10 cellular contexts compared by ENCODE assay signal in the genomic region with DNA sequence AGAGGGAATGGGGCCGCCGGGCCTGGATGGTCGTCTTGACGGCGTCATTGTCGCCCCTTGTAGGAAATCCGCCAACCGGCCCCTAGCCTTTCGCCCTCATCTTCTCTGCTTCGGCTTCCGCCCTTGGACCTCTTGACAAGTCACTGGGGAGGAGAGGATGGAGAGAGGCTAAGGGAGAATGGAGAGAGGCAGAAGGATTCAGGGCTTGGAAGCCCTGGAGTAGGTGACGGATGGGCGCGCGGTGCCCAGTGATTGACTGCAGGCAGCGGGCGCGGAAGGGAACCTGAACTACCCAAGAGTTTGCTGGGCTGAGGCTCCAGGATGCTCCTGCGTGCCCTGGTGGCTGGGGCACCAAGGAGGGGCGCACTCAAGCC. TPM values are rescaled to one million over a fixed set of nuclear protein-coding genes. Genes with fewer than 3 reads are reported as not detected.
DNase-seq lines count a peak whose midpoint lies in the region; ATAC-seq and TF ChIP-seq lines count a peak whose summit lies in the region.
"Had no signal": no experiment of that assay in that cellular context is flagged by ENCODE, and none has a peak within 500 bp of the region (broad histone marks: within the 10 kb centered on the region; RNA-seq: fewer than 3 reads in every experiment).

No MANE protein-coding gene starts in this region.

- DNase-seq in activated CD8-positive, alpha-beta memory T cell treated with anti-CD3 and anti-CD28 coated beads, Interleukin-2, amount 10 ng/mL, durations not matched to agents 7 days and 5 days: no peak
- no peak for DNase-seq in activated CD8-positive, alpha-beta memory T cell treated with anti-CD3 and anti-CD28 coated beads, Interleukin-2, amount 50 U/mL, for 48 hours
- DNase-seq in ascending aorta (ENCODE audit: low spot score in 2 of 2): no peak
- peak; percentile 15 for DNase-seq in iPS-NIHi7 (ENCODE audit: extremely low spot score)
- DNase-seq in tibial nerve (ENCODE audit: low spot score in 2 of 2): no peak
- DNase-seq in activated effector memory CD4-positive, alpha-beta T cell treated with Interleukin-2 at 50 U/mL for 16 hours: no peak
- DNase-seq in DMS114 treated with DMSO at 0.1 percent for 48 hours (lab: John Stamatoyannopoulos, UW; ENCODE audit: unreplicated experiment): no peak
- no peak for DNase-seq in NCI-H128 (lab: John Stamatoyannopoulos, UW; ENCODE audit: unreplicated experiment)
- DNase-seq: CD8-positive, alpha-beta memory T cell; effector memory CD8-positive, alpha-beta T cell had no signal

- intact Hi-C loops in ascending aorta (cut with DNase I): no loop called here

- CTCF ChIA-PET in activated CD8-positive, alpha-beta memory T cell treated with anti-CD3 and anti-CD28 coated beads, Interleukin-2, amount 10 ng/mL, durations not matched to agents 7 days and 5 days (lab: Charles Lee): no interaction called here

- H3K27me3 ChIP-seq in ascending aorta (no peaks in the 10 kb centered on the region), tibial nerve (peaks cover 2 to 16% of the 10 kb centered on the region in 2 donors)

- peaks cover 16% of the 10 kb centered on the region for H3K4me1 Mint-ChIP-seq in activated CD8-positive, alpha-beta memory T cell treated with anti-CD3 and anti-CD28 coated beads, Interleukin-2, amount 10 ng/mL, durations not matched to agents 7 days and 5 days

- H3K27ac ChIP-seq in ascending aorta (no peak overlapping the region), tibial nerve (no peak overlapping the region)

- H3K9me3 Mint-ChIP-seq in activated CD8-positive, alpha-beta memory T cell treated with anti-CD3 and anti-CD28 coated beads, Interleukin-2, amount 10 ng/mL, durations not matched to agents 7 days and 5 days (ENCODE audit: low read depth): peaks cover 6% of the 10 kb centered on the region

- ATAC-seq in activated CD8-positive, alpha-beta memory T cell treated with anti-CD3 and anti-CD28 coated beads, Interleukin-2, amount 10 ng/mL, durations not matched to agents 7 days and 5 days: peak; percentile 47
- ATAC-seq: effector memory CD8-positive, alpha-beta T cell had no signal

- no peak for TF ChIP-seq POLR2A in tibial nerve (IDR thresholded peaks at IDR 0.05)

- TF ChIP-seq EP300 in tibial nerve (IDR thresholded peaks at IDR 0.05): no peak

- peak overlapping the region; percentile 18 for H3K4me3 Mint-ChIP-seq in activated CD8-positive, alpha-beta memory T cell treated with anti-CD3 and anti-CD28 coated beads, Interleukin-2, amount 10 ng/mL, durations not matched to agents 7 days and 5 days
- H3K4me3 Mint-ChIP-seq: CD8-positive, alpha-beta memory T cell; effector memory CD8-positive, alpha-beta T cell had no signal

- peaks cover 8% of the 10 kb centered on the region for H3K36me3 Mint-ChIP-seq in activated CD8-positive, alpha-beta memory T cell treated with anti-CD3 and anti-CD28 coated beads, Interleukin-2, amount 10 ng/mL, durations not matched to agents 7 days and 5 days
- H3K36me3 Mint-ChIP-seq: CD8-positive, alpha-beta memory T cell had no signal

- no peaks in the 10 kb centered on the region for H3K9me3 ChIP-seq in ascending aorta
- peaks cover 0 to 15% (median 2%) of the 10 kb centered on the region in 4 donors for H3K9me3 ChIP-seq in tibial nerve

- H3K27me3 Mint-ChIP-seq in activated CD8-positive, alpha-beta memory T cell treated with anti-CD3 and anti-CD28 coated beads, Interleukin-2, amount 10 ng/mL, durations not matched to agents 7 days and 5 days: peaks cover 80% of the 10 kb centered on the region

- H3K4me3 ChIP-seq in ascending aorta (peak overlapping the region; percentile 21 to 52), tibial nerve (peak overlapping the region in 3 of 4 donors; percentile 18 to 45 (median 21))

- H3K4me1 ChIP-seq in ascending aorta (no peaks in the 10 kb centered on the region), tibial nerve (peaks cover 0 to 14% (median 0%) of the 10 kb centered on the region in 4 donors)

- 2 to 3% methylated on average over 20 of the region's 20 CpGs for WGBS in tibial nerve, 2 donors

- H3K27ac Mint-ChIP-seq in activated CD8-positive, alpha-beta memory T cell treated with anti-CD3 and anti-CD28 coated beads, Interleukin-2, amount 10 ng/mL, durations not matched to agents 7 days and 5 days: no peak overlapping the region
- H3K27ac Mint-ChIP-seq: effector memory CD8-positive, alpha-beta T cell had no signal

- TF ChIP-seq CTCF in ascending aorta (IDR thresholded peaks at IDR 0.05): no peak
- no peak for TF ChIP-seq CTCF in tibial nerve (IDR thresholded peaks at IDR 0.05)

- no peaks in the 10 kb centered on the region for H3K36me3 ChIP-seq in ascending aorta
- no peaks in the 10 kb centered on the region for H3K36me3 ChIP-seq in tibial nerve

RNA-seq across cellular contexts. Expression of a gene that starts 0.7 kb away (rescaled TPM):
- total RNA-seq in activated CD8-positive, alpha-beta memory T cell treated with anti-CD3 and anti-CD28 coated beads, Interleukin-2, amount 10 ng/mL, durations not matched to agents 7 days and 5 days: 10 to 100 TPM; 42.2 to 71.2 TPM
- total RNA-seq in ascending aorta (4.5 TPM), tibial nerve (10 to 100 TPM in 2 of 4 donors, 1 to 10 TPM in 2; 5.2 to 16.6 (median 9.6) TPM)
